8 cellular contexts compared by ENCODE assay signal in the genomic region with DNA sequence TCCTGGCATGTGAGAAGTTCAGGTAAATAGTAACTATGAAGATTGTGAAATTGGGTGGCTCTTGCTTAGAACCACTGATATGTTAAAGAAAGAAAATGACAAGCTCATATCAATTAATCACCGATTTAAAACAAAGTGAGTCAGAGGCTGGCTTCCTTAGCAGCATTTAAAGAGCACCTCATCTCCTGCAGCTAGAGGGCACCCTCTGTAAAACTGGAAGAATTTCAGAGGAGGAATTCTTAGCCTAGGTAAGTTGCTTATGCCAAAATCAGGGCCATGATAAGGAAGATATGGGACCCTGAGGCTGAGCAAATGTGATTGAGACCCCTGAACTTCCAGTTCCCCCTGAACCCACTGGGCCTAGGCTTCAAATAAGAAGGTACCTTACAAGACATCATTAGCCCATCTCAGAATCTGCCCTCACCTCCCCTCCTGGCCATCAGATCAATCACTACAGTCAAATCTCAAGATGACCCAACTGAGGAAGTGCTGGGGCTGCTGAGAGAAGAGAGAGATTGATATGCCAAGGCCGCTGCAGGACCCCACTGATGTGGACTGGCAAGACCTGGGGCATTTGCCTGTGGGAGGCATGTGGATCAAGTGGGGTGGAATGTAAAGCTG. TPM values are rescaled to one million over a fixed set of nuclear protein-coding genes. Genes with fewer than 3 reads are reported as not detected.
DNase-seq lines count a peak whose midpoint lies in the region; ATAC-seq and TF ChIP-seq lines count a peak whose summit lies in the region.

No MANE protein-coding gene starts in this region.

- intact Hi-C loops in CD4-positive, alpha-beta memory T cell (cut with micrococcal nuclease) = loop anchor here (1.0 kb wide), 4 partner anchors 9 to 192 kb away; no protein-coding TSS in a partner anchor
- intact Hi-C loops in gastrocnemius medialis (cut with DNase I; ENCODE audit: low total_unique reads) = loop anchor here (10.0 kb wide), 1 partner anchor 189 kb away; no protein-coding TSS in a partner anchor

- no peaks in the 10 kb centered on the region for H3K27me3 ChIP-seq in CD4-positive, alpha-beta memory T cell (ENCODE audit: insufficient read depth, low read length)
- H3K27me3 ChIP-seq in WERI-Rb-1 (ENCODE audit: insufficient read depth, low read depth, severe bottlenecking) (no peaks in the 10 kb centered on the region), gastrocnemius medialis (no peaks in the 10 kb centered on the region)

- in situ Hi-C loops in gastrocnemius medialis (cut with MboI; ENCODE audit: low sequenced_read_pairs in 4 of 4) = loop anchor here in 1 of 4 donors (10.0 kb wide), 1 partner anchor 91 kb away; no protein-coding TSS in a partner anchor

- H3K27ac ChIP-seq in CD4-positive, alpha-beta memory T cell (ENCODE audit: low read depth, low read length) = no peak overlapping the region
- no peak overlapping the region for H3K27ac ChIP-seq in WERI-Rb-1
- H3K27ac ChIP-seq in gastrocnemius medialis = no peak overlapping the region

- H3K36me3 Mint-ChIP-seq in CD4-positive, alpha-beta memory T cell = no peaks in the 10 kb centered on the region

- H3K27ac Mint-ChIP-seq in CD4-positive, alpha-beta memory T cell = peak overlapping the region; percentile 0 to 88 (median 72)

- DNase-seq in CD4-positive, alpha-beta memory T cell = peak; percentile 46 to 59 (median 52)
- no peak for DNase-seq in HFF-Myc (ENCODE audit: extremely low read depth, low read depth)
- peak; percentile 28 for DNase-seq in WERI-Rb-1
- no peak for DNase-seq in gastrocnemius medialis
- DNase-seq in AG08396 (ENCODE audit: low spot score) = no peak
- no peak for DNase-seq in activated CD4-positive, CD25-positive, alpha-beta regulatory T cell (lab: John Stamatoyannopoulos, UW)

- H3K9me3 Mint-ChIP-seq in CD4-positive, alpha-beta memory T cell = peaks cover 0 to 1% (median 0%) of the 10 kb centered on the region in 8 donors

- CTCF ChIA-PET in CD4-positive, alpha-beta memory T cell (lab: Charles Lee; ENCODE audit: partially characterized antibody) = interaction anchor here (0.6 to 4.8 kb wide), 52 partner anchors 9 to 1086 kb away, joined by 3 to 52 read pairs (median 4); a partner anchor contains a TSS

- TF ChIP-seq POLR2A in gastrocnemius medialis (IDR thresholded peaks at IDR 0.05) = no peak

- peaks cover 9% of the 10 kb centered on the region for H3K4me1 ChIP-seq in CD4-positive, alpha-beta memory T cell (ENCODE audit: insufficient read depth, low read length)
- no peaks in the 10 kb centered on the region for H3K4me1 ChIP-seq in gastrocnemius medialis

- no peaks in the 10 kb centered on the region for H3K27me3 Mint-ChIP-seq in CD4-positive, alpha-beta memory T cell

- no peak overlapping the region for H3K4me3 ChIP-seq in CD4-positive, alpha-beta memory T cell (ENCODE audit: low read length in 2 of 2)
- H3K4me3 ChIP-seq in HFF-Myc (replicated peaks; ENCODE audit: low read depth, low read length) (no peak overlapping the region), WERI-Rb-1 (ENCODE audit: low read depth, low read length) (no peak overlapping the region), gastrocnemius medialis (no peak overlapping the region)

- H3K4me3 Mint-ChIP-seq in CD4-positive, alpha-beta memory T cell = peak overlapping the region in 1 of 8 donors; percentile 11

- H3K4me1 Mint-ChIP-seq in CD4-positive, alpha-beta memory T cell = peaks cover 10 to 22% (median 14%) of the 10 kb centered on the region in 4 donors

- H3K36me3 ChIP-seq in CD4-positive, alpha-beta memory T cell (ENCODE audit: insufficient read depth, low read length) = no peaks in the 10 kb centered on the region
- H3K36me3 ChIP-seq in WERI-Rb-1 (no peaks in the 10 kb centered on the region), gastrocnemius medialis (no peaks in the 10 kb centered on the region)

- ATAC-seq in esophagus mucosa (peak; percentile 68), gastrocnemius medialis (no peak), HG02870 (IDR thresholded peaks at IDR 0.05; ENCODE audit: unreplicated experiment) (no peak)

- no peaks in the 10 kb centered on the region for H3K9me3 ChIP-seq in CD4-positive, alpha-beta memory T cell (ENCODE audit: control insufficient read depth in 1 of 2, low read length in 2 of 2)
- H3K9me3 ChIP-seq in WERI-Rb-1 (ENCODE audit: severe bottlenecking) = no peaks in the 10 kb centered on the region
- no peaks in the 10 kb centered on the region for H3K9me3 ChIP-seq in gastrocnemius medialis

- POLR2A ChIA-PET in CD4-positive, alpha-beta memory T cell (lab: Charles Lee; ENCODE audit: partially characterized antibody) = interaction anchor here (0.6 to 2.1 kb wide), 15 partner anchors 9 to 140 kb away, joined by 3 to 14 read pairs (median 5); a partner anchor contains a TSS

- peak; percentile 61 for TF ChIP-seq CTCF in HFF-Myc (IDR thresholded peaks at IDR 0.05; ENCODE audit: low read depth, low read length, missing control alignments)
- peak; percentile 62 for TF ChIP-seq CTCF in WERI-Rb-1 (IDR thresholded peaks at IDR 0.05; ENCODE audit: low read depth, low read length)
- TF ChIP-seq CTCF in gastrocnemius medialis (IDR thresholded peaks at IDR 0.05 in 4 of 5, conservative IDR thresholded peaks at IDR 0.05 in 1 of 5) = peak in 3 of 5 experiments; percentile 18 to 45 (median 34)

RNA-seq across cellular contexts. Expression of a gene that starts 8.6 kb away (rescaled TPM):
- total RNA-seq in CD4-positive, alpha-beta memory T cell = 100 to 1,000 TPM; 581 to 618 TPM
- polyA plus RNA-seq in CD4-positive, alpha-beta memory T cell = 100 to 1,000 TPM; 627 to 999 TPM
- total RNA-seq in esophagus mucosa (1.2 TPM), gastrocnemius medialis (under 1 TPM in 2 of 4 donors, not detected in 2; 0.42 to 0.51 TPM)

RNA-seq across cellular contexts. Expression of a gene that starts 31.8 kb away (rescaled TPM):
- 1 to 10 TPM; 2.9 to 3.7 TPM for total RNA-seq in CD4-positive, alpha-beta memory T cell
- 1 to 10 TPM in 1 of 2 donors, under 1 TPM in 1; 0.64 to 4.2 TPM for polyA plus RNA-seq in CD4-positive, alpha-beta memory T cell
- 457 TPM for total RNA-seq in esophagus mucosa
- total RNA-seq in gastrocnemius medialis = 1 to 10 TPM; 1.2 to 7.9 (median 3.4) TPM

RNA-seq across cellular contexts. Expression of a gene that starts 43.8 kb away (rescaled TPM):
- total RNA-seq in CD4-positive, alpha-beta memory T cell = 10 to 100 TPM; 29.9 to 32.0 TPM
- 10 to 100 TPM; 12.3 to 12.6 TPM for polyA plus RNA-seq in CD4-positive, alpha-beta memory T cell
- total RNA-seq in esophagus mucosa (20.7 TPM), gastrocnemius medialis (1 to 10 TPM in 1 of 4 donors, under 1 TPM in 3; 0.10 to 2.1 (median 0.19) TPM)

RNA-seq across cellular contexts. Expression of a gene that starts 46.6 kb away (rescaled TPM):
- total RNA-seq in CD4-positive, alpha-beta memory T cell = 100 to 1,000 TPM; 338 to 343 TPM
- polyA plus RNA-seq in CD4-positive, alpha-beta memory T cell = 1,000 to 10,000 TPM in 1 of 2 donors, 100 to 1,000 TPM in 1; 993 to 1,046 TPM
- total RNA-seq in esophagus mucosa = 4.0 TPM
- total RNA-seq in gastrocnemius medialis = 1 to 10 TPM in 1 of 4 donors, under 1 TPM in 2, not detected in 1; 0.35 to 3.0 (median 0.46) TPM

RNA-seq across cellular contexts. Expression of a gene that starts 48.2 kb away (rescaled TPM):
- total RNA-seq in CD4-positive, alpha-beta memory T cell = 100 to 1,000 TPM; 191 to 205 TPM
- 100 to 1,000 TPM; 131 to 417 TPM for polyA plus RNA-seq in CD4-positive, alpha-beta memory T cell
- total RNA-seq in esophagus mucosa (0.76 TPM), gastrocnemius medialis (under 1 TPM in 2 of 4 donors, not detected in 2; 0.33 to 0.51 TPM)

Comparison
In these comparisons a context has a peak if more than half of its experiments do, and no peak if none do; other contexts are left out.
1. DNase-seq: peak in CD4-positive, alpha-beta memory T cell (5 of 5) and WERI-Rb-1 (single experiment); none in HFF-Myc (single experiment), gastrocnemius medialis (0 of 2), AG08396 (single experiment) and activated CD4-positive, CD25-positive, alpha-beta regulatory T cell (0 of 4).
2. RNA of a gene that starts 8.6 kb away (total RNA-seq): 581 to 618 TPM in CD4-positive, alpha-beta memory T cell; 1.2 TPM in esophagus mucosa (single experiment) and 0.42 to 0.51 TPM in gastrocnemius medialis; every median in the first group is over 100 times any median in the second.
3. RNA of a gene that starts 31.8 kb away (total RNA-seq): 457 TPM in esophagus mucosa (single experiment); 1.2 to 7.9 TPM in gastrocnemius medialis and 2.9 to 3.7 TPM in CD4-positive, alpha-beta memory T cell; every median in the first group is over 10 times any median in the second.
4. Peak in every context shown above with its lines, with median percentiles within 50 percentile points of each other: CTCF ChIP-seq.